ENCODE assay signal across 9 cellular contexts in genomic region chrX:154408659-154409221, GRCh38. TPM values are rescaled to one million over a fixed set of nuclear protein-coding genes. Genes with fewer than 3 reads are reported as not detected.
DNase-seq lines count a peak whose midpoint lies in the region; ATAC-seq, FAIRE-seq and TF ChIP-seq lines count a peak whose summit lies in the region.
"Had no signal": no experiment of that assay in that cellular context is flagged by ENCODE, and none has a peak within 500 bp of the region (broad histone marks: within the 10 kb centered on the region; RNA-seq: fewer than 3 reads in every experiment).

No MANE protein-coding gene starts in this region.

- peak; percentile 68 to 76 (median 74) for ATAC-seq in psoas muscle
- no peak for ATAC-seq in HG03025 (IDR thresholded peaks at IDR 0.05; ENCODE audit: low FRiP score, unreplicated experiment)

- FAIRE-seq in GM12892 (lab: Jason Lieb, UNC): peak; percentile 53

- H3K27me3 ChIP-seq in psoas muscle (ENCODE audit: insufficient read depth in 3 of 3, low read length in 2 of 3): no peaks in the 10 kb centered on the region

- peak overlapping the region; percentile 93 for H3K27ac ChIP-seq in psoas muscle

- H3K4me3 ChIP-seq in epithelial cell of esophagus (ENCODE audit: low read length) (peak overlapping the region; percentile 44), psoas muscle (peak overlapping the region; percentile 69)

- TF ChIP-seq POLR2A in GM12892 (IDR thresholded peaks at IDR 0.05; ENCODE audit: low read depth, low read length): no peak

- 14 to 35% (median 21%) methylated on average over 9 to 10 of the region's 10 CpGs for WGBS in psoas muscle, 3 donors

- H3K36me3 ChIP-seq in psoas muscle (ENCODE audit: insufficient read depth in 1 of 2, low read depth in 1 of 2): peaks cover 0 to 18% of the 10 kb centered on the region in 2 donors

- intact Hi-C loops in psoas muscle (cut with DNase I): no loop called here

- DNase-seq in GM12892 (ENCODE audit: insufficient read length): no peak
- peak; percentile 63 for DNase-seq in LHCN-M2 (ENCODE audit: low read depth)
- no peak for DNase-seq in epithelial cell of esophagus (ENCODE audit: low read depth)
- DNase-seq in psoas muscle: no peak
- no peak for DNase-seq in NCI-H82 treated with DMSO at 0.1 percent for 48 hours (lab: John Stamatoyannopoulos, UW; ENCODE audit: unreplicated experiment)
- DNase-seq in putamen (ENCODE audit: low spot score): no peak
- DNase-seq in iPS-NIHi7 (ENCODE audit: extremely low spot score): no peak
- DNase-seq: SHP77 had no signal

- H3K9me3 ChIP-seq in psoas muscle: no peaks in the 10 kb centered on the region

- H3K4me1 ChIP-seq in psoas muscle: no peaks in the 10 kb centered on the region

- TF ChIP-seq CTCF in epithelial cell of esophagus (IDR thresholded peaks at IDR 0.05; ENCODE audit: insufficient read depth, low read depth, low read length, missing control alignments) (no peak), psoas muscle (IDR thresholded peaks at IDR 0.05) (no peak)

RNA-seq across cellular contexts. Expression of gene DNASE1L1, which starts 0.3 kb away (rescaled TPM):
- 12.3 TPM for polyA plus RNA-seq in GM12892 (2012; ENCODE audit: missing spikeins)
- total RNA-seq in LHCN-M2 (2014; rRNA removed) (96.6 and 104 TPM in 2 replicates), psoas muscle (100 to 1,000 TPM in 2 of 4 donors, 10 to 100 TPM in 2; 72.6 to 149 (median 111) TPM)
- 91.3 TPM for polyA plus RNA-seq in LHCN-M2 (2012)
- 10 to 100 TPM; 42.2 to 75.1 (median 71.1) TPM for polyA plus RNA-seq in psoas muscle

RNA-seq across cellular contexts. Expression of gene TAFAZZIN, which starts 2.6 kb away (rescaled TPM):
- 26.3 TPM for polyA plus RNA-seq in GM12892 (2012; ENCODE audit: missing spikeins)
- 28.2 and 159 TPM in 2 replicates for total RNA-seq in LHCN-M2 (2014; rRNA removed)
- 15.1 TPM for polyA plus RNA-seq in LHCN-M2 (2012)
- total RNA-seq in psoas muscle: 10 to 100 TPM; 17.7 to 25.5 (median 23.6) TPM
- 10 to 100 TPM; 19.2 to 21.8 (median 20.7) TPM for polyA plus RNA-seq in psoas muscle

RNA-seq across cellular contexts. Expression of gene RPL10, which starts 10.6 kb away (rescaled TPM):
- 3,825 TPM for polyA plus RNA-seq in GM12892 (2012; ENCODE audit: missing spikeins)
- total RNA-seq in LHCN-M2 (2014; rRNA removed): 2,668 and 4,535 TPM in 2 replicates
- polyA plus RNA-seq in LHCN-M2 (2012): 3,666 TPM
- 1,000 to 10,000 TPM; 1,403 to 2,633 (median 2,325) TPM for total RNA-seq in psoas muscle
- 1,000 to 10,000 TPM; 4,938 to 5,433 (median 5,248) TPM for polyA plus RNA-seq in psoas muscle

RNA-seq across cellular contexts. Expression of gene ATP6AP1, which starts 19.7 kb away (rescaled TPM):
- polyA plus RNA-seq in GM12892 (2012; ENCODE audit: missing spikeins): 23.5 TPM
- total RNA-seq in LHCN-M2 (2014; rRNA removed) (48.9 and 50.6 TPM in 2 replicates), psoas muscle (10 to 100 TPM; 34.1 to 38.6 (median 34.5) TPM)
- polyA plus RNA-seq in LHCN-M2 (2012): 86.2 TPM
- 10 to 100 TPM; 28.3 to 37.1 (median 31.0) TPM for polyA plus RNA-seq in psoas muscle

RNA-seq across cellular contexts. Expression of gene GDI1, which starts 28.2 kb away (rescaled TPM):
- 68.5 TPM for polyA plus RNA-seq in GM12892 (2012; ENCODE audit: missing spikeins)
- total RNA-seq in LHCN-M2 (2014; rRNA removed): 190 and 218 TPM in 2 replicates
- polyA plus RNA-seq in LHCN-M2 (2012): 150 TPM
- total RNA-seq in psoas muscle: 10 to 100 TPM; 37.4 to 57.7 (median 49.8) TPM
- polyA plus RNA-seq in psoas muscle: 10 to 100 TPM; 37.4 to 52.4 (median 50.7) TPM
